In genomic region chr15:101609742-101610627, GRCh38 we compare ENCODE assay signal across 1 cellular context.
TF ChIP-seq lines count a peak whose summit lies in the region.

No MANE protein-coding gene starts in this region.

TF ChIP-seq in HepG2, 621 proteins besides CTCF, POLR2A, EP300 and RAD21:
- TF ChIP-seq, protein P1, sequence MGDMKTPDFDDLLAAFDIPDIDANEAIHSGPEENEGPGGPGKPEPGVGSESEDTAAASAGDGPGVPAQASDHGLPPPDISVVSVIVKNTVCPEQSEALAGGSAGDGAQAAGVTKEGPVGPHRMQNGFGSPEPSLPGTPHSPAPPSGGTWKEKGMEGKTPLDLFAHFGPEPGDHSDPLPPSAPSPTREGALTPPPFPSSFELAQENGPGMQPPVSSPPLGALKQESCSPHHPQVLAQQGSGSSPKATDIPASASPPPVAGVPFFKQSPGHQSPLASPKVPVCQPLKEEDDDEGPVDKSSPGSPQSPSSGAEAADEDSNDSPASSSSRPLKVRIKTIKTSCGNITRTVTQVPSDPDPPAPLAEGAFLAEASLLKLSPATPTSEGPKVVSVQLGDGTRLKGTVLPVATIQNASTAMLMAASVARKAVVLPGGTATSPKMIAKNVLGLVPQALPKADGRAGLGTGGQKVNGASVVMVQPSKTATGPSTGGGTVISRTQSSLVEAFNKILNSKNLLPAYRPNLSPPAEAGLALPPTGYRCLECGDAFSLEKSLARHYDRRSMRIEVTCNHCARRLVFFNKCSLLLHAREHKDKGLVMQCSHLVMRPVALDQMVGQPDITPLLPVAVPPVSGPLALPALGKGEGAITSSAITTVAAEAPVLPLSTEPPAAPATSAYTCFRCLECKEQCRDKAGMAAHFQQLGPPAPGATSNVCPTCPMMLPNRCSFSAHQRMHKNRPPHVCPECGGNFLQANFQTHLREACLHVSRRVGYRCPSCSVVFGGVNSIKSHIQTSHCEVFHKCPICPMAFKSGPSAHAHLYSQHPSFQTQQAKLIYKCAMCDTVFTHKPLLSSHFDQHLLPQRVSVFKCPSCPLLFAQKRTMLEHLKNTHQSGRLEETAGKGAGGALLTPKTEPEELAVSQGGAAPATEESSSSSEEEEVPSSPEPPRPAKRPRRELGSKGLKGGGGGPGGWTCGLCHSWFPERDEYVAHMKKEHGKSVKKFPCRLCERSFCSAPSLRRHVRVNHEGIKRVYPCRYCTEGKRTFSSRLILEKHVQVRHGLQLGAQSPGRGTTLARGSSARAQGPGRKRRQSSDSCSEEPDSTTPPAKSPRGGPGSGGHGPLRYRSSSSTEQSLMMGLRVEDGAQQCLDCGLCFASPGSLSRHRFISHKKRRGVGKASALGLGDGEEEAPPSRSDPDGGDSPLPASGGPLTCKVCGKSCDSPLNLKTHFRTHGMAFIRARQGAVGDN (CRISPR knock-in tag; IDR thresholded peaks at IDR 0.05), result peak; percentile 33; the same call in 1 of the 2 replicates
- no peak for TF ChIP-seq ZNF607 (CRISPR knock-in tag; IDR thresholded peaks at IDR 0.05; ENCODE audit: borderline replicate concordance)
- TF ChIP-seq, protein P2, sequence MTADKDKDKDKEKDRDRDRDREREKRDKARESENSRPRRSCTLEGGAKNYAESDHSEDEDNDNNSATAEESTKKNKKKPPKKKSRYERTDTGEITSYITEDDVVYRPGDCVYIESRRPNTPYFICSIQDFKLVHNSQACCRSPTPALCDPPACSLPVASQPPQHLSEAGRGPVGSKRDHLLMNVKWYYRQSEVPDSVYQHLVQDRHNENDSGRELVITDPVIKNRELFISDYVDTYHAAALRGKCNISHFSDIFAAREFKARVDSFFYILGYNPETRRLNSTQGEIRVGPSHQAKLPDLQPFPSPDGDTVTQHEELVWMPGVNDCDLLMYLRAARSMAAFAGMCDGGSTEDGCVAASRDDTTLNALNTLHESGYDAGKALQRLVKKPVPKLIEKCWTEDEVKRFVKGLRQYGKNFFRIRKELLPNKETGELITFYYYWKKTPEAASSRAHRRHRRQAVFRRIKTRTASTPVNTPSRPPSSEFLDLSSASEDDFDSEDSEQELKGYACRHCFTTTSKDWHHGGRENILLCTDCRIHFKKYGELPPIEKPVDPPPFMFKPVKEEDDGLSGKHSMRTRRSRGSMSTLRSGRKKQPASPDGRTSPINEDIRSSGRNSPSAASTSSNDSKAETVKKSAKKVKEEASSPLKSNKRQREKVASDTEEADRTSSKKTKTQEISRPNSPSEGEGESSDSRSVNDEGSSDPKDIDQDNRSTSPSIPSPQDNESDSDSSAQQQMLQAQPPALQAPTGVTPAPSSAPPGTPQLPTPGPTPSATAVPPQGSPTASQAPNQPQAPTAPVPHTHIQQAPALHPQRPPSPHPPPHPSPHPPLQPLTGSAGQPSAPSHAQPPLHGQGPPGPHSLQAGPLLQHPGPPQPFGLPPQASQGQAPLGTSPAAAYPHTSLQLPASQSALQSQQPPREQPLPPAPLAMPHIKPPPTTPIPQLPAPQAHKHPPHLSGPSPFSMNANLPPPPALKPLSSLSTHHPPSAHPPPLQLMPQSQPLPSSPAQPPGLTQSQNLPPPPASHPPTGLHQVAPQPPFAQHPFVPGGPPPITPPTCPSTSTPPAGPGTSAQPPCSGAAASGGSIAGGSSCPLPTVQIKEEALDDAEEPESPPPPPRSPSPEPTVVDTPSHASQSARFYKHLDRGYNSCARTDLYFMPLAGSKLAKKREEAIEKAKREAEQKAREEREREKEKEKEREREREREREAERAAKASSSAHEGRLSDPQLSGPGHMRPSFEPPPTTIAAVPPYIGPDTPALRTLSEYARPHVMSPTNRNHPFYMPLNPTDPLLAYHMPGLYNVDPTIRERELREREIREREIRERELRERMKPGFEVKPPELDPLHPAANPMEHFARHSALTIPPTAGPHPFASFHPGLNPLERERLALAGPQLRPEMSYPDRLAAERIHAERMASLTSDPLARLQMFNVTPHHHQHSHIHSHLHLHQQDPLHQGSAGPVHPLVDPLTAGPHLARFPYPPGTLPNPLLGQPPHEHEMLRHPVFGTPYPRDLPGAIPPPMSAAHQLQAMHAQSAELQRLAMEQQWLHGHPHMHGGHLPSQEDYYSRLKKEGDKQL (CRISPR knock-in tag; IDR thresholded peaks at IDR 0.05; ENCODE audit: low read depth), result no peak
- TF ChIP-seq ATF1 (CRISPR knock-in tag; IDR thresholded peaks at IDR 0.05), result no peak
